ENCODE assay signal across 27 cellular contexts in genomic region chr21:20737227-20737626, GRCh38.
"Had no signal": no experiment of that assay in that cellular context is flagged by ENCODE, and none has a peak within 500 bp of the region (broad histone marks: within the 10 kb centered on the region; RNA-seq: fewer than 3 reads in every experiment).

No MANE protein-coding gene starts in this region.

- H3K27ac ChIP-seq: coronary artery, epithelial cell of prostate, gastroesophageal sphincter, heart left ventricle, hepatocyte, left lung, prostate gland, sigmoid colon, spleen, suprapubic skin, thyroid gland, vagina had no signal

- H3K27me3 Mint-ChIP-seq: central memory CD8-positive, alpha-beta T cell; stimulated activated memory B cell treated with anti-CD40 and anti-IgM and Interleukin-4, amounts not matched to agents 10 μg/mL and 1 μg/mL and 100 μg/mL, for 72 hours had no signal

- H3K4me1 Mint-ChIP-seq: central memory CD8-positive, alpha-beta T cell; naive thymus-derived CD4-positive, alpha-beta T cell; stimulated activated memory B cell treated with anti-CD40 and anti-IgM and Interleukin-4, amounts not matched to agents 10 μg/mL and 1 μg/mL and 100 μg/mL, for 72 hours had no signal

- H3K79me2 ChIP-seq: hepatocyte had no signal

- H3K4me1 ChIP-seq: gastroesophageal sphincter, heart left ventricle, left lung, prostate gland, sigmoid colon, spleen, suprapubic skin, thyroid gland, vagina had no signal

- H3K9me3 Mint-ChIP-seq: nephron had no signal

- H3K27ac Mint-ChIP-seq: naive thymus-derived CD4-positive, alpha-beta T cell; stimulated activated memory B cell treated with anti-CD40 and anti-IgM and Interleukin-4, amounts not matched to agents 10 μg/mL and 1 μg/mL and 100 μg/mL, for 72 hours had no signal

- ATAC-seq: esophagus mucosa; gastroesophageal sphincter; heart left ventricle; left cardiac atrium; left lung; naive thymus-derived CD4-positive, alpha-beta T cell; right cardiac atrium; stimulated activated memory B cell treated with anti-CD40 and anti-IgM and Interleukin-4, amounts not matched to agents 10 μg/mL and 1 μg/mL and 100 μg/mL, for 72 hours; stimulated activated naive CD8-positive, alpha-beta T cell treated with anti-CD3 and anti-CD28 coated beads, Interleukin-15, Interleukin-2, amounts not matched to agents 100 U/mL and 50 U/mL, for 24 hours had no signal

- H3K4me3 Mint-ChIP-seq: central memory CD8-positive, alpha-beta T cell; naive thymus-derived CD4-positive, alpha-beta T cell; nephron; stimulated activated memory B cell treated with anti-CD40 and anti-IgM and Interleukin-4, amounts not matched to agents 10 μg/mL and 1 μg/mL and 100 μg/mL, for 72 hours had no signal

- H3K9me3 ChIP-seq: gastroesophageal sphincter, prostate gland, sigmoid colon, suprapubic skin, thyroid gland, vagina had no signal

- H3K27me3 ChIP-seq: gastroesophageal sphincter, heart left ventricle, hepatocyte, left lung, sigmoid colon, spleen, suprapubic skin, thyroid gland, vagina had no signal

- DNase-seq: dermis blood vessel endothelial cell; effector CD4-positive, alpha-beta T cell; foreskin fibroblast; heart left ventricle; left cardiac atrium; left lung; mammary epithelial cell; midbrain; naive thymus-derived CD4-positive, alpha-beta T cell; right cardiac atrium; sigmoid colon; spleen; stimulated activated CD4-positive, alpha-beta T cell treated with anti-CD3 and anti-CD28 coated beads, Interleukin-4, amount 100 ng/mL, for 4 hours; stimulated activated naive CD8-positive, alpha-beta T cell treated with anti-CD3 and anti-CD28 coated beads, Interleukin-15, Interleukin-2, amounts not matched to agents 100 U/mL and 50 U/mL, for 24 hours; thyroid gland; trophoblast cell had no signal

- H3K4me3 ChIP-seq: coronary artery, gastroesophageal sphincter, heart left ventricle, hepatocyte, left lung, prostate gland, sigmoid colon, spleen, suprapubic skin, thyroid gland, vagina had no signal

- H2AFZ ChIP-seq: hepatocyte had no signal

- H3K36me3 ChIP-seq: gastroesophageal sphincter, heart left ventricle, left lung, prostate gland, sigmoid colon, spleen, suprapubic skin, thyroid gland, vagina had no signal

- H3K36me3 Mint-ChIP-seq: stimulated activated memory B cell treated with anti-CD40 and anti-IgM and Interleukin-4, amounts not matched to agents 10 μg/mL and 1 μg/mL and 100 μg/mL, for 72 hours had no signal

- H3K4me2 ChIP-seq: hepatocyte had no signal
